Comparison of ENCODE assay signal across 14 cellular contexts in the genomic region with DNA sequence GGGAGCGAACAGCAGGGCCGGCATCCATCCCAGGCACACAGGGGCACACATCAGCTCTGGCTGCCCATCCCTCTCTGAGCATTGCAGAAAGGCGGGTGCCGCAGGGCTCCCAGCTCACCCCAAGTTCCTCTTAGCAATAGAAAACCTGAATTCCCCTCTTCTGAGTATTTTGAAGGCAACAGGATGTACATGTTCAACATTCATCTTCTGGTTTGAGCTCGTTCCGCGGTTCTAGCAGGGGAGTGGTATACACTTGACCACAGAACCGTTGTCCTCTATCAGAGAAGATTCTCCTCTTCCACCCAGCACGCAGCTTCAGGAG. TPM values are rescaled to one million over a fixed set of nuclear protein-coding genes. Genes with fewer than 3 reads are reported as not detected.
DNase-seq lines count a peak whose midpoint lies in the region; ATAC-seq and TF ChIP-seq lines count a peak whose summit lies in the region.
"Had no signal": no experiment of that assay in that cellular context is flagged by ENCODE, and none has a peak within 500 bp of the region (broad histone marks: within the 10 kb centered on the region; RNA-seq: fewer than 3 reads in every experiment).

No MANE protein-coding gene starts in this region.

- H3K27ac Mint-ChIP-seq in naive thymus-derived CD8-positive, alpha-beta T cell = peak overlapping the region in 1 of 10 donors; percentile 68
- H3K27ac Mint-ChIP-seq in activated naive CD4-positive, alpha-beta T cell treated with anti-CD3 and anti-CD28 coated beads for 36 hours = no peak overlapping the region
- H3K27ac Mint-ChIP-seq: activated B cell treated with CpG ODN at 0.5 μM for 24 hours, mesothelial cell of epicardium had no signal

- intact Hi-C loops in activated naive CD4-positive, alpha-beta T cell treated with anti-CD3 and anti-CD28 coated beads for 36 hours (cut with micrococcal nuclease) = loop anchor here (2.0 kb wide), 1 partner anchor 30 kb away; no protein-coding TSS in a partner anchor

- peak overlapping the region; percentile 43 for H3K4me3 ChIP-seq in BE2C (ENCODE audit: low read depth, low read length)
- H3K4me3 ChIP-seq: testis had no signal

- TF ChIP-seq CTCF in BE2C (IDR thresholded peaks at IDR 0.05; ENCODE audit: low read depth, low read length) = no peak
- TF ChIP-seq CTCF in VCaP (conservative IDR thresholded peaks at IDR 0.05) = no peak

- H3K36me3 Mint-ChIP-seq in naive thymus-derived CD8-positive, alpha-beta T cell = no peaks in the 10 kb centered on the region
- no peaks in the 10 kb centered on the region for H3K36me3 Mint-ChIP-seq in activated naive CD4-positive, alpha-beta T cell treated with anti-CD3 and anti-CD28 coated beads for 36 hours (ENCODE audit: low read depth)
- H3K36me3 Mint-ChIP-seq: mesothelial cell of epicardium had no signal

- H3K9me3 ChIP-seq in BE2C = no peaks in the 10 kb centered on the region
- H3K9me3 ChIP-seq: testis had no signal

- H3K27me3 ChIP-seq in BE2C = no peaks in the 10 kb centered on the region
- H3K27me3 ChIP-seq: testis had no signal

- ATAC-seq in naive thymus-derived CD8-positive, alpha-beta T cell = peak; percentile 27 to 51
- no peak for ATAC-seq in GM21825 (IDR thresholded peaks at IDR 0.05; ENCODE audit: unreplicated experiment)

- POLR2A ChIA-PET in naive thymus-derived CD8-positive, alpha-beta T cell (lab: Charles Lee) = interaction anchor here (1.2 kb wide), 1 partner anchor 67 kb away, joined by 4 read pairs; a partner anchor contains a TSS

- peak overlapping the region; percentile 42 for H3K27ac ChIP-seq in VCaP
- H3K27ac ChIP-seq: testis had no signal

- DNase-seq in BE2C (no peak), GDM1 (lab: John Stamatoyannopoulos, UW) (peak; percentile 32), NCI-H2196 (lab: John Stamatoyannopoulos, UW; ENCODE audit: unreplicated experiment) (no peak), NCI-H146 treated with DMSO at 0.1 percent for 48 hours (lab: John Stamatoyannopoulos, UW; ENCODE audit: unreplicated experiment) (no peak)
- no peak for DNase-seq in naive thymus-derived CD8-positive, alpha-beta T cell
- no peak for DNase-seq in activated naive CD4-positive, alpha-beta T cell treated with anti-CD3 and anti-CD28 coated beads for 36 hours
- DNase-seq: activated B cell treated with CpG ODN at 0.5 μM for 24 hours had no signal

- H3K4me3 Mint-ChIP-seq in naive thymus-derived CD8-positive, alpha-beta T cell = peak overlapping the region in 7 of 10 donors; percentile 10 to 62 (median 29)
- no peak overlapping the region for H3K4me3 Mint-ChIP-seq in activated naive CD4-positive, alpha-beta T cell treated with anti-CD3 and anti-CD28 coated beads for 36 hours
- H3K4me3 Mint-ChIP-seq: activated B cell treated with CpG ODN at 0.5 μM for 24 hours, mesothelial cell of epicardium had no signal

- H3K4me1 Mint-ChIP-seq in naive thymus-derived CD8-positive, alpha-beta T cell = peaks cover 11 to 25% (median 22%) of the 10 kb centered on the region in 4 donors
- H3K4me1 Mint-ChIP-seq in activated naive CD4-positive, alpha-beta T cell treated with anti-CD3 and anti-CD28 coated beads for 36 hours (ENCODE audit: low read depth) = peaks cover 22% of the 10 kb centered on the region

- peaks cover 33 to 59% (median 52%) of the 10 kb centered on the region in 5 donors for H3K27me3 Mint-ChIP-seq in naive thymus-derived CD8-positive, alpha-beta T cell
- H3K27me3 Mint-ChIP-seq in activated naive CD4-positive, alpha-beta T cell treated with anti-CD3 and anti-CD28 coated beads for 36 hours (ENCODE audit: low read depth) = peaks cover 57% of the 10 kb centered on the region

- H3K36me3 ChIP-seq in BE2C = no peaks in the 10 kb centered on the region

- no peaks in the 10 kb centered on the region for H3K9me3 Mint-ChIP-seq in naive thymus-derived CD8-positive, alpha-beta T cell
- H3K9me3 Mint-ChIP-seq in activated naive CD4-positive, alpha-beta T cell treated with anti-CD3 and anti-CD28 coated beads for 36 hours = no peaks in the 10 kb centered on the region
- H3K9me3 Mint-ChIP-seq: activated B cell treated with CpG ODN at 0.5 μM for 24 hours, H9, mesothelial cell of epicardium had no signal

- CTCF ChIA-PET in activated naive CD4-positive, alpha-beta T cell treated with anti-CD3 and anti-CD28 coated beads for 36 hours (lab: Charles Lee) = no interaction called here

- H3K4me1 ChIP-seq in BE2C = peaks cover 36% of the 10 kb centered on the region

RNA-seq across cellular contexts. Expression of a gene that starts 23.6 kb away (rescaled TPM):
- 3.8 TPM for polyA plus RNA-seq in BE2C (2012; ENCODE audit: insufficient read depth, insufficient read length, low read depth)
- total RNA-seq in naive thymus-derived CD8-positive, alpha-beta T cell = under 1 TPM; 0.34 to 0.36 TPM
- polyA plus RNA-seq in naive thymus-derived CD8-positive, alpha-beta T cell = not detected
- not detected for total RNA-seq in activated naive CD4-positive, alpha-beta T cell treated with anti-CD3 and anti-CD28 coated beads for 36 hours
- total RNA-seq: bronchial epithelial cell, epithelial cell of proximal tubule had no signal
